In the genomic region with DNA sequence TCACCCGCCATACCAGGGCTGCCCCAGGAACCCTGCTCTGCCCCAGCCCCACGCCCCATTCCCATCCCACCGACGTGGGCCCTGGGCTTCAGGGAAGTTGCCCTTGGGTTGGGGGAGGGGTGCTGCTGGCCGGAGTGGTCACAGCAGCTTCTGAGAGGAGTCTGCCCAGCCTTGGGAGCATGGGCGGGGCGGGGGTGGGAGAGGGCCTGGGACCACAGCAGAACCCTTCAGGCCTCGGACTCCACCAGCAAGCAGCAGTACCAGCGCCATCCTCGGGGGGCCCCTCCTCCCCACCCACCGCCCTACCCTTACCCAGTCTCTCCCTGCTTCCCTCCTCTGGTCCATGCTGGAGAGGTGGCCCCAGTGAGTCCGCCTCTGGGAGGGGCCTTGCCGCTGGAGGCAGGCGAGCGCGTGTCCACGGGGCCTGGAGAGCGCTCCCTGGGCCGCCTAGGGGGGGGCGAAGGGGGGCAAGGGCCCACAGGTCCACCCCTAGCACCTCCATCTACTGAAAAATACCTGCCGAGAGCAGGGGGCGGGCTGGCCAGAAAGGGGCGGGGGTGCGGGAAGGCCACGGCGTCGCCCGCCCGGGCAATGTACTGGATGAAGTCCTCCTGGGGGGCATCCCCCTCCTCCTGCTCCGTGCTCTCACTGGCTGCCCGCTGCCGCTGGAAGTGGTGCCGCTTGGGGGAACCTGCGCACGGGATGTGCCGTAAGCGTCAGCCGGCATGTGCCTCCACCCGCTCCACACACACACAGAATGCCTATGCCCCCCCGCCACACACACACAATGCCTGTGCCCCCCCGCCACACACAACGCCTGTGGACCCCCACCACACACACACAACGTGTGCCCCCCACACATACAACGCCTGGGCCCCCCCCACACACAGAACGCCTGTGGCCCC, we compare ENCODE assay signal across 17 cellular contexts.
"Had no signal": no experiment of that assay in that cellular context is flagged by ENCODE, and none has a peak within 500 bp of the region (broad histone marks: within the 10 kb centered on the region; RNA-seq: fewer than 3 reads in every experiment).

No MANE protein-coding gene starts in this region.

- ATAC-seq: activated naive CD8-positive, alpha-beta T cell treated with anti-CD3 and anti-CD28 coated beads, Interleukin-2, amount 50 U/mL, for 24 hours; heart right ventricle had no signal

- H3K27me3 ChIP-seq: ascending aorta, pancreas, tibial artery, vagina had no signal

- H3K27me3 Mint-ChIP-seq: activated CD4-positive, alpha-beta memory T cell treated with anti-CD3 and anti-CD28 coated beads for 36 hours; activated naive CD8-positive, alpha-beta T cell treated with anti-CD3 and anti-CD28 coated beads, Interleukin-2, amount 50 U/mL, for 24 hours had no signal

- H3K4me3 ChIP-seq: ascending aorta, colonic mucosa, heart right ventricle, left lung, pancreas, tibial artery, vagina had no signal

- H3K9me3 Mint-ChIP-seq: activated CD4-positive, alpha-beta memory T cell treated with anti-CD3 and anti-CD28 coated beads for 36 hours; activated naive CD8-positive, alpha-beta T cell treated with anti-CD3 and anti-CD28 coated beads, Interleukin-2, amount 50 U/mL, for 24 hours; activated T-helper 1 cell treated with anti-CD3 and anti-CD28 coated beads, Interleukin-12 subunit alpha, Interleukin-12 subunit beta, Interleukin-2, Interleukin-4 antibody, amounts not matched to agents 30 ng/mL and 10 ng/mL and 1 ng/mL, durations not matched to agents 14 hours and 24 hours and 36 hours had no signal

- H3K4me3 Mint-ChIP-seq: activated CD4-positive, alpha-beta memory T cell treated with anti-CD3 and anti-CD28 coated beads for 36 hours; activated naive CD8-positive, alpha-beta T cell treated with anti-CD3 and anti-CD28 coated beads, Interleukin-2, amount 50 U/mL, for 24 hours; activated T-helper 1 cell treated with anti-CD3 and anti-CD28 coated beads, Interleukin-12 subunit alpha, Interleukin-12 subunit beta, Interleukin-2, Interleukin-4 antibody, amounts not matched to agents 30 ng/mL and 10 ng/mL and 1 ng/mL, durations not matched to agents 14 hours and 24 hours and 36 hours had no signal

- H3K4me1 Mint-ChIP-seq: activated naive CD8-positive, alpha-beta T cell treated with anti-CD3 and anti-CD28 coated beads, Interleukin-2, amount 50 U/mL, for 24 hours had no signal

- H3K9me3 ChIP-seq: ascending aorta, colonic mucosa, heart right ventricle, left lung, pancreas, tibial artery, vagina had no signal

- H3K36me3 ChIP-seq: colonic mucosa had no signal

- H3K27ac ChIP-seq: ascending aorta, colonic mucosa, heart right ventricle, left lung, pancreas, vagina had no signal

- H3K27ac Mint-ChIP-seq: activated CD4-positive, alpha-beta memory T cell treated with anti-CD3 and anti-CD28 coated beads for 36 hours; activated naive CD8-positive, alpha-beta T cell treated with anti-CD3 and anti-CD28 coated beads, Interleukin-2, amount 50 U/mL, for 24 hours; activated T-helper 1 cell treated with anti-CD3 and anti-CD28 coated beads, Interleukin-12 subunit alpha, Interleukin-12 subunit beta, Interleukin-2, Interleukin-4 antibody, amounts not matched to agents 30 ng/mL and 10 ng/mL and 1 ng/mL, durations not matched to agents 14 hours and 24 hours and 36 hours had no signal

- DNase-seq: activated CD4-positive, alpha-beta memory T cell treated with anti-CD3 and anti-CD28 coated beads for 36 hours; activated CD8-positive, alpha-beta memory T cell treated with anti-CD3 and anti-CD28 coated beads, Interleukin-2, amount 50 U/mL, for 4 hours; activated naive CD4-positive, alpha-beta T cell treated with Interleukin-2 at 50 U/mL for 16 hours; activated naive CD8-positive, alpha-beta T cell treated with anti-CD3 and anti-CD28 coated beads, Interleukin-2, amount 50 U/mL, for 24 hours; caudate nucleus; colonic mucosa; heart right ventricle; islet precursor cell; pancreas; stimulated activated CD4-positive, alpha-beta T cell treated with anti-CD3 and anti-CD28 coated beads, Interleukin-15, amount 100 ng/mL, for 24 hours; stimulated activated CD4-positive, alpha-beta T cell treated with anti-CD3 and anti-CD28 coated beads, Interleukin-4, amount 100 ng/mL, for 4 hours; T-helper 2 cell; tibial artery had no signal
